ENCODE assay signal across 25 cellular contexts in genomic region chr6:14693301-14694192, GRCh38.
DNase-seq lines count a peak whose midpoint lies in the region; ATAC-seq and TF ChIP-seq lines count a peak whose summit lies in the region.
"Had no signal": no experiment of that assay in that cellular context is flagged by ENCODE, and none has a peak within 500 bp of the region (broad histone marks: within the 10 kb centered on the region; RNA-seq: fewer than 3 reads in every experiment).

No MANE protein-coding gene starts in this region.

- H3K27ac ChIP-seq in neutrophil (peak overlapping the region; percentile 2), body of pancreas (no peak overlapping the region)
- H3K27ac ChIP-seq: BLaER1 treated with 17β-estradiol and CSF1 and Interleukin-3, amounts not matched to agents 10 nM and 100 nM; parathyroid adenoma; PC-9; upper lobe of left lung had no signal

- H3K9me3 Mint-ChIP-seq in activated naive CD8-positive, alpha-beta T cell treated with anti-CD3 and anti-CD28 coated beads, Interleukin-2, amount 10 ng/mL, durations not matched to agents 7 days and 5 days: no peaks in the 10 kb centered on the region
- H3K9me3 Mint-ChIP-seq in activated naive CD8-positive, alpha-beta T cell treated with anti-CD3 and anti-CD28 coated beads for 36 hours: no peaks in the 10 kb centered on the region
- no peaks in the 10 kb centered on the region for H3K9me3 Mint-ChIP-seq in glutamatergic neuron (ENCODE audit: unreplicated experiment)
- H3K9me3 Mint-ChIP-seq: activated T-cell treated with anti-CD3 and anti-CD28 coated beads, Interleukin-2, amount 50 U/mL, for 4 hours; effector memory CD8-positive, alpha-beta T cell had no signal

- peaks cover 1% of the 10 kb centered on the region for H3K4me1 Mint-ChIP-seq in activated naive CD8-positive, alpha-beta T cell treated with anti-CD3 and anti-CD28 coated beads, Interleukin-2, amount 10 ng/mL, durations not matched to agents 7 days and 5 days
- no peaks in the 10 kb centered on the region for H3K4me1 Mint-ChIP-seq in activated naive CD8-positive, alpha-beta T cell treated with anti-CD3 and anti-CD28 coated beads for 36 hours
- peaks cover 2% of the 10 kb centered on the region for H3K4me1 Mint-ChIP-seq in glutamatergic neuron (ENCODE audit: low read depth, unreplicated experiment)

- ATAC-seq in activated naive CD8-positive, alpha-beta T cell treated with anti-CD3 and anti-CD28 coated beads, Interleukin-2, amount 10 ng/mL, durations not matched to agents 7 days and 5 days (ENCODE audit: low read depth): peak; percentile 14
- no peak for ATAC-seq in GM19395 (IDR thresholded peaks at IDR 0.05; ENCODE audit: unreplicated experiment)
- no peak for ATAC-seq in body of pancreas
- ATAC-seq: activated T-cell treated with anti-CD3 and anti-CD28 coated beads, Interleukin-2, amount 50 U/mL, for 4 hours; effector memory CD8-positive, alpha-beta T cell; Right ventricle myocardium inferior; stimulated activated naive B cell treated with anti-CD40 and anti-IgM and Interleukin-4, amounts not matched to agents 10 μg/mL and 1 μg/mL and 100 μg/mL, for 72 hours had no signal

- no peaks in the 10 kb centered on the region for H3K27me3 ChIP-seq in neutrophil
- no peaks in the 10 kb centered on the region for H3K27me3 ChIP-seq in body of pancreas
- H3K27me3 ChIP-seq: BLaER1 treated with 17β-estradiol and CSF1 and Interleukin-3, amounts not matched to agents 10 nM and 100 nM; upper lobe of left lung had no signal

- no peak overlapping the region for H3K27ac Mint-ChIP-seq in activated naive CD8-positive, alpha-beta T cell treated with anti-CD3 and anti-CD28 coated beads, Interleukin-2, amount 10 ng/mL, durations not matched to agents 7 days and 5 days
- no peak overlapping the region for H3K27ac Mint-ChIP-seq in activated naive CD8-positive, alpha-beta T cell treated with anti-CD3 and anti-CD28 coated beads for 36 hours
- H3K27ac Mint-ChIP-seq in glutamatergic neuron (ENCODE audit: unreplicated experiment): peak overlapping the region; percentile 41
- H3K27ac Mint-ChIP-seq: effector memory CD8-positive, alpha-beta T cell; stimulated activated naive B cell treated with anti-CD40 and anti-IgM and Interleukin-4, amounts not matched to agents 10 μg/mL and 1 μg/mL and 100 μg/mL, for 72 hours had no signal

- WGBS in body of pancreas, 2 donors: 70 to 85% methylated on average over 10 of the region's 10 CpGs

- H3K4me3 Mint-ChIP-seq in activated naive CD8-positive, alpha-beta T cell treated with anti-CD3 and anti-CD28 coated beads, Interleukin-2, amount 10 ng/mL, durations not matched to agents 7 days and 5 days: no peak overlapping the region
- H3K4me3 Mint-ChIP-seq in activated naive CD8-positive, alpha-beta T cell treated with anti-CD3 and anti-CD28 coated beads for 36 hours: no peak overlapping the region
- H3K4me3 Mint-ChIP-seq in glutamatergic neuron (ENCODE audit: unreplicated experiment): no peak overlapping the region
- H3K4me3 Mint-ChIP-seq: activated T-cell treated with anti-CD3 and anti-CD28 coated beads, Interleukin-2, amount 50 U/mL, for 4 hours; effector memory CD8-positive, alpha-beta T cell; stimulated activated naive B cell treated with anti-CD40 and anti-IgM and Interleukin-4, amounts not matched to agents 10 μg/mL and 1 μg/mL and 100 μg/mL, for 72 hours had no signal

- DNase-seq in activated naive CD8-positive, alpha-beta T cell treated with anti-CD3 and anti-CD28 coated beads, Interleukin-2, amount 10 ng/mL, durations not matched to agents 7 days and 5 days: no peak
- DNase-seq in activated naive CD8-positive, alpha-beta T cell treated with anti-CD3 and anti-CD28 coated beads for 36 hours: no peak
- DNase-seq in NCI-H526 treated with DMSO at 0.1 percent for 48 hours (lab: John Stamatoyannopoulos, UW) (peak; percentile 88), glutamatergic neuron (no peak), body of pancreas (no peak), foreskin fibroblast (no peak)
- DNase-seq: activated CD4-positive, alpha-beta T cell treated with anti-CD3 and anti-CD28 coated beads for 4 hours; activated T-cell treated with anti-CD3 and anti-CD28 coated beads, Interleukin-2, amount 50 U/mL, for 4 hours; central memory CD4-positive, alpha-beta T cell; DMS153; effector memory CD8-positive, alpha-beta T cell; erythroblast; HCEC 1CT; head of caudate nucleus; NCI-H446 treated with DMSO at 0.1 percent for 48 hours; NK-92 treated with Interleukin-12 subunit alpha and Interleukin-12 subunit beta, amount 100 ng/mL, for 24 hours; PC-9; retina; stimulated activated naive B cell treated with anti-CD40 and anti-IgM and Interleukin-4, amounts not matched to agents 10 μg/mL and 1 μg/mL and 100 μg/mL, for 72 hours; upper lobe of left lung had no signal

- H3K36me3 Mint-ChIP-seq in activated naive CD8-positive, alpha-beta T cell treated with anti-CD3 and anti-CD28 coated beads, Interleukin-2, amount 10 ng/mL, durations not matched to agents 7 days and 5 days: no peaks in the 10 kb centered on the region
- H3K36me3 Mint-ChIP-seq in activated naive CD8-positive, alpha-beta T cell treated with anti-CD3 and anti-CD28 coated beads for 36 hours: no peaks in the 10 kb centered on the region
- H3K36me3 Mint-ChIP-seq in glutamatergic neuron (ENCODE audit: unreplicated experiment): no peaks in the 10 kb centered on the region

- TF ChIP-seq CTCF in glutamatergic neuron (IDR thresholded peaks at IDR 0.05; ENCODE audit: partially characterized antibody, unreplicated experiment) (no peak), neutrophil (IDR thresholded peaks at IDR 0.05) (no peak), body of pancreas (IDR thresholded peaks at IDR 0.05) (no peak), foreskin fibroblast (IDR thresholded peaks at IDR 0.05; ENCODE audit: low read depth, low read length) (no peak)

- no peaks in the 10 kb centered on the region for H3K9me3 ChIP-seq in neutrophil
- no peaks in the 10 kb centered on the region for H3K9me3 ChIP-seq in body of pancreas
- H3K9me3 ChIP-seq: upper lobe of left lung had no signal

- intact Hi-C loops in body of pancreas (cut with DNase I): no loop called here

- no peaks in the 10 kb centered on the region for H3K4me1 ChIP-seq in neutrophil (ENCODE audit: control insufficient read depth in 1 of 2, insufficient read depth in 1 of 2, low read depth in 1 of 2, low read length in 1 of 2)
- no peaks in the 10 kb centered on the region for H3K4me1 ChIP-seq in body of pancreas
- H3K4me1 ChIP-seq: parathyroid adenoma, upper lobe of left lung had no signal

- peaks cover 8% of the 10 kb centered on the region for H3K27me3 Mint-ChIP-seq in activated naive CD8-positive, alpha-beta T cell treated with anti-CD3 and anti-CD28 coated beads, Interleukin-2, amount 10 ng/mL, durations not matched to agents 7 days and 5 days
- H3K27me3 Mint-ChIP-seq in activated naive CD8-positive, alpha-beta T cell treated with anti-CD3 and anti-CD28 coated beads for 36 hours: peaks cover 5% of the 10 kb centered on the region
- H3K27me3 Mint-ChIP-seq in glutamatergic neuron (ENCODE audit: unreplicated experiment): no peaks in the 10 kb centered on the region
- H3K27me3 Mint-ChIP-seq: stimulated activated naive B cell treated with anti-CD40 and anti-IgM and Interleukin-4, amounts not matched to agents 10 μg/mL and 1 μg/mL and 100 μg/mL, for 72 hours had no signal

- POLR2A ChIA-PET in activated naive CD8-positive, alpha-beta T cell treated with anti-CD3 and anti-CD28 coated beads, Interleukin-2, amount 10 ng/mL, durations not matched to agents 7 days and 5 days (lab: Charles Lee): no interaction called here

- H3K4me3 ChIP-seq in neutrophil (ENCODE audit: low read depth in 1 of 2, low read length in 1 of 2) (no peak overlapping the region), body of pancreas (no peak overlapping the region), foreskin fibroblast (ENCODE audit: low read depth in 1 of 2, low read length in 2 of 2) (no peak overlapping the region)
- H3K4me3 ChIP-seq: BLaER1 treated with 17β-estradiol and CSF1 and Interleukin-3, amounts not matched to agents 10 nM and 100 nM; PC-9; upper lobe of left lung had no signal

- no peak for TF ChIP-seq POLR2A in body of pancreas (IDR thresholded peaks at IDR 0.05)

- H3K36me3 ChIP-seq in neutrophil (no peaks in the 10 kb centered on the region), body of pancreas (replicated peaks in 1 of 2; ENCODE audit: insufficient read depth in 1 of 2, low read depth in 2 of 2) (no peaks in the 10 kb centered on the region)
- H3K36me3 ChIP-seq: BLaER1 treated with 17β-estradiol and CSF1 and Interleukin-3, amounts not matched to agents 10 nM and 100 nM; upper lobe of left lung had no signal
